In the genomic region with DNA sequence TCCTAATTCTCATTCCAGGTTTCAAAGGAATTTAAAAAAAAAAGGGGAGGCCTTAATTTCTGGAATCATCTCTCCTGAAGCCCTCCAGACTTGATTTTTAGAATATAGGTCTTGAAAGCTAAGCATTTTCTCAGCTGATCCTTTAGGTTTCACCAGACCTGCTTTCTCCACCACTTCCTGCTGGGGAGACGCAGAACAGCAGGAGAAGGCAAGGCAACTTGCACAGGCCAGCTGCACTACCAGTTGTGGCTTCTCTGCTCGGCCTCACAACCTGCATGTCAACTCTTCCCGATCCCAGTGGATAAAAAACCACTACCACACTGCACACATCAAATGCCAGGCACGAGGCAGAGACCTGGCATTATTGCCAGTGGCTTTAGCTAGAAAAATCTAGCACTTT, we compare ENCODE assay signal across 1 cellular context.
TF ChIP-seq lines count a peak whose summit lies in the region.

No MANE protein-coding gene starts in this region.

TF ChIP-seq in GM23338, 12 proteins besides CTCF, POLR2A, EP300 and RAD21:
- TF ChIP-seq ZNF462 (CRISPR knock-in tag; IDR thresholded peaks at IDR 0.05): no peak
- no peak for TF ChIP-seq NANOG (IDR thresholded peaks at IDR 0.05; ENCODE audit: borderline replicate concordance)
- no peak for TF ChIP-seq STAT1 (IDR thresholded peaks at IDR 0.05; ENCODE audit: unreplicated experiment)
- TF ChIP-seq EZH2phosphoT487 (IDR thresholded peaks at IDR 0.05; ENCODE audit: unreplicated experiment): no peak
- TF ChIP-seq REST (IDR thresholded peaks at IDR 0.05; ENCODE audit: unreplicated experiment): no peak
- TF ChIP-seq, protein P1, sequence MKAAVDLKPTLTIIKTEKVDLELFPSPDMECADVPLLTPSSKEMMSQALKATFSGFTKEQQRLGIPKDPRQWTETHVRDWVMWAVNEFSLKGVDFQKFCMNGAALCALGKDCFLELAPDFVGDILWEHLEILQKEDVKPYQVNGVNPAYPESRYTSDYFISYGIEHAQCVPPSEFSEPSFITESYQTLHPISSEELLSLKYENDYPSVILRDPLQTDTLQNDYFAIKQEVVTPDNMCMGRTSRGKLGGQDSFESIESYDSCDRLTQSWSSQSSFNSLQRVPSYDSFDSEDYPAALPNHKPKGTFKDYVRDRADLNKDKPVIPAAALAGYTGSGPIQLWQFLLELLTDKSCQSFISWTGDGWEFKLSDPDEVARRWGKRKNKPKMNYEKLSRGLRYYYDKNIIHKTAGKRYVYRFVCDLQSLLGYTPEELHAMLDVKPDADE (IDR thresholded peaks at IDR 0.05): no peak
- no peak for TF ChIP-seq JUNB (IDR thresholded peaks at IDR 0.05; ENCODE audit: unreplicated experiment)
- TF ChIP-seq POLR2AphosphoS5 (IDR thresholded peaks at IDR 0.05; ENCODE audit: low read depth): no peak
- TF ChIP-seq ZNF331 (CRISPR knock-in tag; IDR thresholded peaks at IDR 0.05; ENCODE audit: low read depth): no peak
- no peak for TF ChIP-seq CREB1 (CRISPR knock-in tag; IDR thresholded peaks at IDR 0.05; ENCODE audit: low read depth)
- TF ChIP-seq EZH2 (IDR thresholded peaks at IDR 0.05; ENCODE audit: low read depth, unreplicated experiment): no peak
